23 cellular contexts compared by ENCODE assay signal in genomic region chr1:91826248-91826647, GRCh38. TPM values are rescaled to one million over a fixed set of nuclear protein-coding genes. Genes with fewer than 3 reads are reported as not detected.
DNase-seq lines count a peak whose midpoint lies in the region; ATAC-seq and TF ChIP-seq lines count a peak whose summit lies in the region.
"Had no signal": no experiment of that assay in that cellular context is flagged by ENCODE, and none has a peak within 500 bp of the region (broad histone marks: within the 10 kb centered on the region; RNA-seq: fewer than 3 reads in every experiment).

No MANE protein-coding gene starts in this region.

- H3K36me3 Mint-ChIP-seq in natural killer cell: no peaks in the 10 kb centered on the region
- H3K36me3 Mint-ChIP-seq: neural progenitor cell, T-cell had no signal

- no peaks in the 10 kb centered on the region for H3K9me3 ChIP-seq in heart right ventricle
- H3K9me3 ChIP-seq in transverse colon: no peaks in the 10 kb centered on the region
- H3K9me3 ChIP-seq in effector memory CD4-positive, alpha-beta T cell (ENCODE audit: control insufficient read depth, low read length): no peaks in the 10 kb centered on the region
- H3K9me3 ChIP-seq: left lung, SJCRH30 had no signal

- H3K27me3 ChIP-seq in heart right ventricle (no peaks in the 10 kb centered on the region), transverse colon (no peaks in the 10 kb centered on the region)
- H3K27me3 ChIP-seq in effector memory CD4-positive, alpha-beta T cell (replicated peaks; ENCODE audit: control insufficient read depth, insufficient read depth, low read length, poor library complexity, severe bottlenecking): no peaks in the 10 kb centered on the region
- H3K27me3 ChIP-seq: left lung, neural progenitor cell, SJCRH30 had no signal

- H3K4me1 Mint-ChIP-seq in natural killer cell: peaks cover 92 to 99% of the 10 kb centered on the region in 2 donors

- 60 to 71% methylated on average over 6 of the region's 6 CpGs for WGBS in heart right ventricle, 2 donors
- WGBS in transverse colon (ENCODE audit: low coverage in 1 of 2), 2 donors: 83 to 94% methylated on average over 4 to 6 of the region's 6 CpGs

- H3K4me1 ChIP-seq in heart right ventricle (peaks cover 17 to 49% (median 37%) of the 10 kb centered on the region in 9 donors), transverse colon (peaks cover 21 to 47% (median 37%) of the 10 kb centered on the region in 4 donors)
- peaks cover 11% of the 10 kb centered on the region for H3K4me1 ChIP-seq in effector memory CD4-positive, alpha-beta T cell (ENCODE audit: control insufficient read depth, insufficient read depth, low read length, poor library complexity, severe bottlenecking)

- in situ Hi-C loops in transverse colon (cut with MboI; ENCODE audit: low pct_ligation_motif_present in 1 of 4, low pct_unique_long_range_greater_than_20kb in 1 of 4, low sequenced_read_pairs in 3 of 4): no loop called here

- intact Hi-C loops in Right ventricle myocardium inferior (cut with DNase I) (loop anchor here (1.0 to 5.0 kb wide), 3 partner anchors 61 to 244 kb away; partner anchors contain the start of gene TGFBR3), cardiac septum (cut with DNase I) (loop anchor here (5.0 kb wide), 2 partner anchors 61 to 129 kb away; partner anchors contain the start of gene TGFBR3), heart right ventricle (cut with DNase I) (loop anchor here in 2 of 10 donors (10.0 kb wide), 3 partner anchors 91 to 241 kb away; no protein-coding TSS in a partner anchor), natural killer cell (cut with micrococcal nuclease) (loop anchor here (5.0 kb wide), 1 partner anchor 36 kb away; no protein-coding TSS in a partner anchor), transverse colon (cut with DNase I; ENCODE audit: low total_unique reads) (no loop called here)

- TF ChIP-seq CTCF in heart right ventricle (IDR thresholded peaks at IDR 0.05): no peak
- TF ChIP-seq CTCF in natural killer cell (IDR thresholded peaks at IDR 0.05): no peak
- no peak for TF ChIP-seq CTCF in transverse colon (IDR thresholded peaks at IDR 0.05)

- no peaks in the 10 kb centered on the region for H3K27me3 Mint-ChIP-seq in natural killer cell (ENCODE audit: low read depth in 2 of 2)
- H3K27me3 Mint-ChIP-seq: dendritic cell treated with granulocyte-macrophage colony-stimulating factor and Interleukin-4, amounts not matched to agents 40 ng/mL and 50 ng/mL, for 4 days; T-cell had no signal

- no peaks in the 10 kb centered on the region for H3K9me3 Mint-ChIP-seq in natural killer cell
- H3K9me3 Mint-ChIP-seq: activated T-cell treated with anti-CD3 and anti-CD28 coated beads, Interleukin-2, amount 50 U/mL, for 4 hours; dendritic cell treated with granulocyte-macrophage colony-stimulating factor and Interleukin-4, amounts not matched to agents 40 ng/mL and 50 ng/mL, for 4 days; neural progenitor cell; T-cell had no signal

- H3K4me3 Mint-ChIP-seq in natural killer cell: peak overlapping the region; percentile 43
- H3K4me3 Mint-ChIP-seq: activated T-cell treated with anti-CD3 and anti-CD28 coated beads, Interleukin-2, amount 50 U/mL, for 4 hours; dendritic cell treated with granulocyte-macrophage colony-stimulating factor and Interleukin-4, amounts not matched to agents 40 ng/mL and 50 ng/mL, for 4 days; neural progenitor cell; T-cell had no signal

- TF ChIP-seq POLR2A in transverse colon (IDR thresholded peaks at IDR 0.05): no peak

- DNase-seq in Right ventricle myocardium inferior (ENCODE audit: missing footprints) (no peak), cardiac septum (ENCODE audit: low spot score) (no peak), heart right ventricle (peak in 1 of 2 donors; percentile 40), natural killer cell (no peak), transverse colon (no peak), NCI-H2196 treated with DMSO at 0.1 percent for 48 hours (lab: John Stamatoyannopoulos, UW; ENCODE audit: unreplicated experiment) (no peak)
- no peak for DNase-seq in activated CD8-positive, alpha-beta memory T cell treated with anti-CD3 and anti-CD28 coated beads, Interleukin-2, amount 50 U/mL, for 48 hours
- DNase-seq in effector memory CD4-positive, alpha-beta T cell: no peak
- DNase-seq: ACHN; activated CD4-positive, alpha-beta T cell treated with anti-CD3 and anti-CD28 coated beads for 48 hours; activated naive CD4-positive, alpha-beta T cell treated with Interleukin-2 at 50 U/mL for 16 hours; activated T-cell treated with anti-CD3 and anti-CD28 coated beads, Interleukin-2, amount 50 U/mL, for 4 hours; amygdala; COR-L47; H7; left lung; NCI-H1436; SJCRH30; stimulated activated CD4-positive, alpha-beta T cell treated with anti-CD3 and anti-CD28 coated beads, Interleukin-2, amount 100 ng/mL, for 24 hours; T-cell had no signal

- peak overlapping the region; percentile 92 to 95 for H3K27ac Mint-ChIP-seq in natural killer cell
- H3K27ac Mint-ChIP-seq: dendritic cell treated with granulocyte-macrophage colony-stimulating factor and Interleukin-4, amounts not matched to agents 40 ng/mL and 50 ng/mL, for 4 days; neural progenitor cell; T-cell had no signal

- H3K27ac ChIP-seq in heart right ventricle (peak overlapping the region; percentile 51 to 88 (median 84)), transverse colon (peak overlapping the region in 3 of 4 donors; percentile 46 to 62 (median 56))
- no peak overlapping the region for H3K27ac ChIP-seq in effector memory CD4-positive, alpha-beta T cell (ENCODE audit: insufficient read depth, low read length, poor library complexity, severe bottlenecking)
- H3K27ac ChIP-seq: KMS-11, neural progenitor cell, SJCRH30 had no signal

- H3K4me3 ChIP-seq in heart right ventricle (peak overlapping the region in 1 of 10 donors; percentile 14), transverse colon (no peak overlapping the region)
- H3K4me3 ChIP-seq in effector memory CD4-positive, alpha-beta T cell (ENCODE audit: insufficient read depth, low read depth, low read length, poor library complexity, severe bottlenecking): no peak overlapping the region
- H3K4me3 ChIP-seq: left lung, neural progenitor cell, SJCRH30 had no signal

- no peak for TF ChIP-seq EP300 in transverse colon (IDR thresholded peaks at IDR 0.05; ENCODE audit: low read depth)

- H3K36me3 ChIP-seq in heart right ventricle (no peaks in the 10 kb centered on the region), transverse colon (no peaks in the 10 kb centered on the region)
- no peaks in the 10 kb centered on the region for H3K36me3 ChIP-seq in effector memory CD4-positive, alpha-beta T cell (ENCODE audit: control insufficient read depth, insufficient read depth, low read length)
- H3K36me3 ChIP-seq: left lung, neural progenitor cell, SJCRH30 had no signal

- peak; percentile 55 for ATAC-seq in Right ventricle myocardium inferior
- peak; percentile 56 to 80 (median 70) for ATAC-seq in heart right ventricle
- no peak for ATAC-seq in natural killer cell
- ATAC-seq: T-cell had no signal

RNA-seq across cellular contexts. Expression of gene TGFBR3, which starts 59.7 kb away (rescaled TPM):
- total RNA-seq in Right ventricle myocardium inferior: 36.3 TPM
- 12.6 TPM for total RNA-seq in cardiac septum
- 10 to 100 TPM; 11.9 to 36.7 (median 26.4) TPM for total RNA-seq in heart right ventricle
- polyA plus RNA-seq in heart right ventricle: 10 to 100 TPM in 1 of 2 donors, 1 to 10 TPM in 1; 6.6 to 11.2 TPM
- total RNA-seq in natural killer cell: 100 to 1,000 TPM; 225 to 274 (median 243) TPM
- total RNA-seq in transverse colon: 100 to 1,000 TPM in 1 of 4 donors, 10 to 100 TPM in 3; 32.9 to 138 (median 58.8) TPM

Comparison
In these comparisons a context has a peak if more than half of its experiments do, and no peak if none do; other contexts are left out.
1. ATAC-seq: peak in Right ventricle myocardium inferior (single experiment) and heart right ventricle (8 of 8); none in natural killer cell (0 of 3).